8 cellular contexts compared by ENCODE assay signal in genomic region chr2:179264238-179265081, GRCh38. TPM values are rescaled to one million over a fixed set of nuclear protein-coding genes. Genes with fewer than 3 reads are reported as not detected.
A peak's percentile ranks its signal among the peaks of the same experiment; 100 is the strongest.
DNase-seq lines count a peak whose midpoint lies in the region; ATAC-seq and TF ChIP-seq lines count a peak whose summit lies in the region.

A gene with protein sequence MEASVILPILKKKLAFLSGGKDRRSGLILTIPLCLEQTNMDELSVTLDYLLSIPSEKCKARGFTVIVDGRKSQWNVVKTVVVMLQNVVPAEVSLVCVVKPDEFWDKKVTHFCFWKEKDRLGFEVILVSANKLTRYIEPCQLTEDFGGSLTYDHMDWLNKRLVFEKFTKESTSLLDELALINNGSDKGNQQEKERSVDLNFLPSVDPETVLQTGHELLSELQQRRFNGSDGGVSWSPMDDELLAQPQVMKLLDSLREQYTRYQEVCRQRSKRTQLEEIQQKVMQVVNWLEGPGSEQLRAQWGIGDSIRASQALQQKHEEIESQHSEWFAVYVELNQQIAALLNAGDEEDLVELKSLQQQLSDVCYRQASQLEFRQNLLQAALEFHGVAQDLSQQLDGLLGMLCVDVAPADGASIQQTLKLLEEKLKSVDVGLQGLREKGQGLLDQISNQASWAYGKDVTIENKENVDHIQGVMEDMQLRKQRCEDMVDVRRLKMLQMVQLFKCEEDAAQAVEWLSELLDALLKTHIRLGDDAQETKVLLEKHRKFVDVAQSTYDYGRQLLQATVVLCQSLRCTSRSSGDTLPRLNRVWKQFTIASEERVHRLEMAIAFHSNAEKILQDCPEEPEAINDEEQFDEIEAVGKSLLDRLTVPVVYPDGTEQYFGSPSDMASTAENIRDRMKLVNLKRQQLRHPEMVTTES (minus strand): TSS chr2:179264832. CDS start chr2:179191841, 72,991 bp downstream.

- POLR2A ChIA-PET in AG04450 (lab: Yijun Ruan, JAX): no interaction called here

- ATAC-seq in GM18867 (IDR thresholded peaks at IDR 0.05; ENCODE audit: unreplicated experiment) (peak; percentile 79), HG03066 (IDR thresholded peaks at IDR 0.05; ENCODE audit: low read depth, unreplicated experiment) (peak; percentile 69)
- ATAC-seq in stimulated activated memory B cell treated with anti-CD40 and anti-IgM and Interleukin-4, amounts not matched to agents 10 μg/mL and 1 μg/mL and 100 μg/mL, for 72 hours: peak; percentile 88

- TF ChIP-seq CTCF in AG04450 (IDR thresholded peaks at IDR 0.05; ENCODE audit: low read depth, low read length) (no peak), epithelial cell of esophagus (IDR thresholded peaks at IDR 0.05; ENCODE audit: insufficient read depth, low read depth, low read length, missing control alignments) (no peak)

- no peak for DNase-seq in AG04450 (ENCODE audit: low read depth, low spot score)
- DNase-seq in NCI-H69 (lab: John Stamatoyannopoulos, UW): peak; percentile 75
- DNase-seq in activated T-cell treated with anti-CD3 and anti-CD28 coated beads for 24 hours (ENCODE audit: low read depth): peak; percentile 21
- peak; percentile 67 for DNase-seq in epithelial cell of esophagus (ENCODE audit: low read depth)
- DNase-seq in mucosa of gallbladder (ENCODE audit: low spot score): peak; percentile 58

- CTCF ChIA-PET in AG04450 (lab: Charles Lee): interaction anchor here (1.6 kb wide), 1 partner anchor 14 kb away, joined by 3 read pairs; no protein-coding TSS in a partner anchor

- H3K9me3 ChIP-seq in AG04450 (ENCODE audit: control insufficient read depth, insufficient read depth, low read length): no peaks in the 10 kb centered on the region

- H3K4me1 Mint-ChIP-seq in stimulated activated memory B cell treated with anti-CD40 and anti-IgM and Interleukin-4, amounts not matched to agents 10 μg/mL and 1 μg/mL and 100 μg/mL, for 72 hours: peaks cover 27% of the 10 kb centered on the region

- H3K27ac ChIP-seq in AG04450 (ENCODE audit: low read depth, low read length): peak within 1 kb of the TSS; percentile 42

- no peaks in the 10 kb centered on the region for H3K9me3 Mint-ChIP-seq in stimulated activated memory B cell treated with anti-CD40 and anti-IgM and Interleukin-4, amounts not matched to agents 10 μg/mL and 1 μg/mL and 100 μg/mL, for 72 hours

- H3K4me3 ChIP-seq in AG04450 (ENCODE audit: low read depth, low read length): peak within 1 kb of the TSS; percentile 77
- peak within 1 kb of the TSS; percentile 75 for H3K4me3 ChIP-seq in epithelial cell of esophagus (ENCODE audit: low read length)

- H3K27ac Mint-ChIP-seq in stimulated activated memory B cell treated with anti-CD40 and anti-IgM and Interleukin-4, amounts not matched to agents 10 μg/mL and 1 μg/mL and 100 μg/mL, for 72 hours: peak within 1 kb of the TSS; percentile 90

- H3K36me3 Mint-ChIP-seq in stimulated activated memory B cell treated with anti-CD40 and anti-IgM and Interleukin-4, amounts not matched to agents 10 μg/mL and 1 μg/mL and 100 μg/mL, for 72 hours: no peaks in the 10 kb centered on the region

- H3K27me3 Mint-ChIP-seq in stimulated activated memory B cell treated with anti-CD40 and anti-IgM and Interleukin-4, amounts not matched to agents 10 μg/mL and 1 μg/mL and 100 μg/mL, for 72 hours: no peaks in the 10 kb centered on the region

- peak within 1 kb of the TSS; percentile 92 for H3K4me3 Mint-ChIP-seq in stimulated activated memory B cell treated with anti-CD40 and anti-IgM and Interleukin-4, amounts not matched to agents 10 μg/mL and 1 μg/mL and 100 μg/mL, for 72 hours

- H3K27me3 ChIP-seq in AG04450 (ENCODE audit: control insufficient read depth, insufficient read depth, low read length): no peaks in the 10 kb centered on the region

RNA-seq across cellular contexts. Expression of the gene that starts here (rescaled TPM):
- 21.6 and 24.3 TPM in 2 replicates for polyA plus RNA-seq in AG04450 (2011; rRNA removed)
- polyA minus RNA-seq in AG04450 (2011; rRNA and poly(A)+ RNA removed): 18.6 and 27.0 TPM in 2 replicates
- total RNA-seq in mucosa of gallbladder: 95.4 TPM
